ENCODE assay signal across 9 cellular contexts in genomic region chr6:155050311-155050710, GRCh38. TPM values are rescaled to one million over a fixed set of nuclear protein-coding genes. Genes with fewer than 3 reads are reported as not detected.
DNase-seq lines count a peak whose midpoint lies in the region; ATAC-seq and TF ChIP-seq lines count a peak whose summit lies in the region.
"Had no signal": no experiment of that assay in that cellular context is flagged by ENCODE, and none has a peak within 500 bp of the region (broad histone marks: within the 10 kb centered on the region; RNA-seq: fewer than 3 reads in every experiment).

No MANE protein-coding gene starts in this region.

- no peak for TF ChIP-seq CTCF in Calu3 (IDR thresholded peaks at IDR 0.05; ENCODE audit: unreplicated experiment)
- no peak for TF ChIP-seq CTCF in lower lobe of right lung (IDR thresholded peaks at IDR 0.05)

- H3K27me3 Mint-ChIP-seq in activated CD8-positive, alpha-beta T cell treated with anti-CD3 and anti-CD28 coated beads, Interleukin-2, amount 10 ng/mL, durations not matched to agents 7 days and 5 days (ENCODE audit: low read depth) = peaks cover 3% of the 10 kb centered on the region
- no peaks in the 10 kb centered on the region for H3K27me3 Mint-ChIP-seq in Calu3 (ENCODE audit: unreplicated experiment)

- no TSS peak for BruUV-seq in Calu3 (replicated peaks; lab: Mats Ljungman, UMichigan)

- no peak overlapping the region for H3K27ac ChIP-seq in lower lobe of right lung

- no peaks in the 10 kb centered on the region for H3K4me1 ChIP-seq in lower lobe of right lung

- DNase-seq in activated CD8-positive, alpha-beta T cell treated with anti-CD3 and anti-CD28 coated beads, Interleukin-2, amount 10 ng/mL, durations not matched to agents 7 days and 5 days = peak; percentile 56
- DNase-seq in stimulated activated CD4-positive, alpha-beta T cell treated with anti-CD3 and anti-CD28 coated beads, Interleukin-2, amount 100 ng/mL, for 4 hours (ENCODE audit: low read depth) = peak; percentile 1
- no peak for DNase-seq in NCI-H187 treated with DMSO at 0.1 percent for 48 hours (lab: John Stamatoyannopoulos, UW)
- DNase-seq in Calu3 = no peak
- no peak for DNase-seq in lower lobe of right lung
- DNase-seq in islet precursor cell = no peak

- POLR2A ChIA-PET in activated CD8-positive, alpha-beta T cell treated with anti-CD3 and anti-CD28 coated beads, Interleukin-2, amount 10 ng/mL, durations not matched to agents 7 days and 5 days (lab: Charles Lee) = interaction anchor here (1.2 kb wide), 1 partner anchor 121 kb away, joined by 3 read pairs; no protein-coding TSS in a partner anchor

- no peaks in the 10 kb centered on the region for H3K9me3 ChIP-seq in lower lobe of right lung

- intact Hi-C loops in Calu3 (cut with micrococcal nuclease; ENCODE audit: unreplicated experiment) (no loop called here), lower lobe of right lung (cut with DNase I) (no loop called here)

- H3K4me1 Mint-ChIP-seq in activated CD8-positive, alpha-beta T cell treated with anti-CD3 and anti-CD28 coated beads, Interleukin-2, amount 10 ng/mL, durations not matched to agents 7 days and 5 days (ENCODE audit: low read depth) = peaks cover 23% of the 10 kb centered on the region
- no peaks in the 10 kb centered on the region for H3K4me1 Mint-ChIP-seq in Calu3 (ENCODE audit: low read depth, unreplicated experiment)

- H3K4me3 Mint-ChIP-seq in activated CD8-positive, alpha-beta T cell treated with anti-CD3 and anti-CD28 coated beads, Interleukin-2, amount 10 ng/mL, durations not matched to agents 7 days and 5 days = no peak overlapping the region
- no peak overlapping the region for H3K4me3 Mint-ChIP-seq in Calu3 (ENCODE audit: low read depth, unreplicated experiment)
- H3K4me3 Mint-ChIP-seq: nephron had no signal

- H3K36me3 ChIP-seq in lower lobe of right lung = no peaks in the 10 kb centered on the region

- peaks cover 2% of the 10 kb centered on the region for H3K36me3 Mint-ChIP-seq in activated CD8-positive, alpha-beta T cell treated with anti-CD3 and anti-CD28 coated beads, Interleukin-2, amount 10 ng/mL, durations not matched to agents 7 days and 5 days (ENCODE audit: low read depth)
- H3K36me3 Mint-ChIP-seq in Calu3 (ENCODE audit: insufficient read depth, unreplicated experiment) = no peaks in the 10 kb centered on the region

- CTCF ChIA-PET in activated CD8-positive, alpha-beta T cell treated with anti-CD3 and anti-CD28 coated beads, Interleukin-2, amount 10 ng/mL, durations not matched to agents 7 days and 5 days (lab: Charles Lee) = interaction anchor here (1.0 to 2.5 kb wide), 3 partner anchors 122 to 198 kb away, joined by 3 to 9 read pairs (median 7); no protein-coding TSS in a partner anchor
- CTCF ChIA-PET in Calu3 (lab: Charles Lee) = interaction anchor here (1.1 kb wide), 1 partner anchor 35 kb away, joined by 4 read pairs; no protein-coding TSS in a partner anchor

- H3K4me3 ChIP-seq in lower lobe of right lung = no peak overlapping the region

- H3K27me3 ChIP-seq in lower lobe of right lung (ENCODE audit: low read depth) = no peaks in the 10 kb centered on the region

- no peaks in the 10 kb centered on the region for H3K9me3 Mint-ChIP-seq in activated CD8-positive, alpha-beta T cell treated with anti-CD3 and anti-CD28 coated beads, Interleukin-2, amount 10 ng/mL, durations not matched to agents 7 days and 5 days (ENCODE audit: insufficient read depth)
- no peaks in the 10 kb centered on the region for H3K9me3 Mint-ChIP-seq in Calu3 (ENCODE audit: low read depth, unreplicated experiment)
- H3K9me3 Mint-ChIP-seq: nephron had no signal

- ATAC-seq in GM19043 (IDR thresholded peaks at IDR 0.05; ENCODE audit: low read depth, unreplicated experiment) (peak; percentile 85), HG03039 (IDR thresholded peaks at IDR 0.05; ENCODE audit: unreplicated experiment) (peak; percentile 86), lower lobe of right lung (no peak)
- peak; percentile 92 for ATAC-seq in activated CD8-positive, alpha-beta T cell treated with anti-CD3 and anti-CD28 coated beads, Interleukin-2, amount 10 ng/mL, durations not matched to agents 7 days and 5 days

- H3K27ac Mint-ChIP-seq in activated CD8-positive, alpha-beta T cell treated with anti-CD3 and anti-CD28 coated beads, Interleukin-2, amount 10 ng/mL, durations not matched to agents 7 days and 5 days = peak overlapping the region; percentile 85
- H3K27ac Mint-ChIP-seq in Calu3 (ENCODE audit: unreplicated experiment) = no peak overlapping the region
- H3K27ac Mint-ChIP-seq: nephron had no signal

RNA-seq across cellular contexts. Expression of gene TIAM2, which starts 55.2 kb away (rescaled TPM):
- 1 to 10 TPM; 2.9 to 4.5 TPM for total RNA-seq in activated CD8-positive, alpha-beta T cell treated with anti-CD3 and anti-CD28 coated beads, Interleukin-2, amount 10 ng/mL, durations not matched to agents 7 days and 5 days
- total RNA-seq in Calu3 (2022) (7.1 and 12.9 TPM in 2 replicates), lower lobe of right lung (5.9 TPM)

Comparison
In these comparisons a context has a peak if more than half of its experiments do, and no peak if none do; other contexts are left out.
1. ATAC-seq: peak in GM19043 (single experiment), HG03039 (single experiment) and activated CD8-positive, alpha-beta T cell treated with anti-CD3 and anti-CD28 coated beads, Interleukin-2, amount 10 ng/mL, durations not matched to agents 7 days and 5 days (single experiment); none in lower lobe of right lung (0 of 2).
2. DNase-seq: peak in activated CD8-positive, alpha-beta T cell treated with anti-CD3 and anti-CD28 coated beads, Interleukin-2, amount 10 ng/mL, durations not matched to agents 7 days and 5 days (single experiment) and stimulated activated CD4-positive, alpha-beta T cell treated with anti-CD3 and anti-CD28 coated beads, Interleukin-2, amount 100 ng/mL, for 4 hours (single experiment); none in NCI-H187 treated with DMSO at 0.1 percent for 48 hours (single experiment), Calu3 (single experiment), lower lobe of right lung (single experiment) and islet precursor cell (single experiment).